Comparison of ENCODE assay signal across 24 cellular contexts in the genomic region with DNA sequence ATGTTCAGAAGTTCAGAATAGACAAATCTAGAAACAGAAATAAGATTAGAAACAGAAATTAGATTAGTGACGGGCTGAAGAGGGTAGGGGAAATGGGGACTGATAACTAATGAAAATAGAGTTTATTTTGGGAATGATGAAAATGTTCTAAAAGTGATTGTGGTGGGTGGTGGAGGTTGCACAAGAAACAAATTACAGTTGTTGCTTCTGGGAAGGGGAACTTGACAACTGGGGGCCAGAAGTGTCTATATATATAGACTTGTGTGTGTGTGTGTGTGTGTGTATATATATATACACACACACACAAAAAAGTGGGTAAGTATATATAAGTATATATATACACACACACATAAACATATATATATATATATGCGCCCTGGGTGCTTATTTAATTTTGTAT.
"Had no signal": no experiment of that assay in that cellular context is flagged by ENCODE, and none has a peak within 500 bp of the region (broad histone marks: within the 10 kb centered on the region; RNA-seq: fewer than 3 reads in every experiment).

No MANE protein-coding gene starts in this region.

- H3K27me3 ChIP-seq: esophagus muscularis mucosa, hepatocyte, sigmoid colon, upper lobe of left lung had no signal

- H3K9me3 ChIP-seq: esophagus muscularis mucosa, sigmoid colon, upper lobe of left lung had no signal

- H3K4me2 ChIP-seq: hepatocyte had no signal

- H3K4me1 ChIP-seq: esophagus muscularis mucosa, sigmoid colon, upper lobe of left lung had no signal

- H2AFZ ChIP-seq: hepatocyte had no signal

- H3K36me3 ChIP-seq: esophagus muscularis mucosa, sigmoid colon, upper lobe of left lung had no signal

- H3K79me2 ChIP-seq: hepatocyte had no signal

- FAIRE-seq: astrocyte, colon, endothelial cell of umbilical vein, frontal cortex had no signal

- H3K27ac ChIP-seq: dorsolateral prefrontal cortex, esophagus muscularis mucosa, hepatocyte, sigmoid colon, upper lobe of left lung had no signal

- H3K4me3 ChIP-seq: dorsolateral prefrontal cortex, esophagus muscularis mucosa, hepatocyte, sigmoid colon, upper lobe of left lung had no signal

- ATAC-seq: activated T-helper 17 cell treated with anti-CD3 and anti-CD28 coated beads, Interleukin-2, amount 50 U/mL, for 72 hours; effector memory CD8-positive, alpha-beta T cell; left ventricle myocardium superior; naive thymus-derived CD8-positive, alpha-beta T cell; stimulated activated naive CD8-positive, alpha-beta T cell treated with anti-CD3 and anti-CD28 coated beads, Interleukin-15, Interleukin-2, amounts not matched to agents 100 U/mL and 50 U/mL, for 24 hours; WTC11 had no signal

- DNase-seq: activated naive CD4-positive, alpha-beta T cell; activated naive CD8-positive, alpha-beta T cell treated with anti-CD3 and anti-CD28 coated beads for 36 hours; activated T-cell treated with anti-CD3 and anti-CD28 coated beads, Interleukin-2, amount 50 U/mL, for 1 hour; central memory CD4-positive, alpha-beta T cell; dorsolateral prefrontal cortex; effector memory CD8-positive, alpha-beta T cell; glutamatergic neuron; kidney glomerular epithelial cell; left ventricle myocardium superior; mammary epithelial cell; naive thymus-derived CD8-positive, alpha-beta T cell; sigmoid colon; stimulated activated CD4-positive, alpha-beta T cell treated with anti-CD3 and anti-CD28 coated beads, Interleukin-4, amount 100 ng/mL, for 24 hours; stimulated activated naive CD8-positive, alpha-beta T cell treated with anti-CD3 and anti-CD28 coated beads, Interleukin-15, Interleukin-2, amounts not matched to agents 100 U/mL and 50 U/mL, for 24 hours; T-helper 9 cell; upper lobe of left lung had no signal
